Comparison of ENCODE assay signal across 19 cellular contexts in the genomic region with DNA sequence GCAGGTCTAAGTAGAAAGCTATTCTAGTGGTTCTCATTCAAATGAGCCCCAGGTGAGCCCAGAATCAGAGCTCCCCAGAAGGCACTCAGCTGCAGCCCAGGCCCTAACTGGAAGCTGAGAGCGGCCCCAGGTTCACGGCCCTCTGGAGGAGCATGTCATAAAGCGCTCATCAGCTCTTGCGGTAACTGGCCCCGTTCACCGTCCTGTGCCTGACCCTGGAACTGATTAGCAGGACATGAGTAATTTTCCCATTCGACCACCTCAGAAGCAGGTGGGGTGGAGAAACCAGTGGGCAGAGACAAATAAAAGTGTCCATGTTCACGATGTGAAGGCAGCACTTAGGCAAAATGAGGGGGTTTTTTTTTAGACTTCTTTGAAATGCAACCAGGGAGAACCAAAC.
"Had no signal": no experiment of that assay in that cellular context is flagged by ENCODE, and none has a peak within 500 bp of the region (broad histone marks: within the 10 kb centered on the region; RNA-seq: fewer than 3 reads in every experiment).

No MANE protein-coding gene starts in this region.

- H3K36me3 ChIP-seq: neutrophil, upper lobe of right lung had no signal

- H3K4me1 ChIP-seq: testis, upper lobe of right lung had no signal

- DNase-seq: activated CD4-positive, alpha-beta T cell treated with anti-CD3 and anti-CD28 coated beads, Interleukin-2, amount 50 U/mL, for 1 hour; activated CD8-positive, alpha-beta memory T cell treated with anti-CD3 and anti-CD28 coated beads for 24 hours; activated gamma-delta T cell treated with Interleukin-2 at 50 U/mL for 16 hours; amygdala; cortex of kidney; effector CD8-positive, alpha-beta T cell; foreskin melanocyte; head of caudate nucleus; immature natural killer cell; left colon; midbrain; right cardiac atrium; T-cell; T-helper 9 cell; testis; upper lobe of right lung had no signal

- H3K4me2 ChIP-seq: smooth muscle cell had no signal

- H3K27ac ChIP-seq: neutrophil, testis, upper lobe of right lung had no signal

- H3K9me3 ChIP-seq: testis had no signal

- H3K4me3 ChIP-seq: lung, smooth muscle cell, testis, upper lobe of right lung had no signal

- H3K27me3 ChIP-seq: neutrophil, testis, upper lobe of right lung had no signal
